In genomic region chr20:15507151-15507550, GRCh38 we compare ENCODE assay signal across 8 cellular contexts.
"Had no signal": no experiment of that assay in that cellular context is flagged by ENCODE, and none has a peak within 500 bp of the region (broad histone marks: within the 10 kb centered on the region; RNA-seq: fewer than 3 reads in every experiment).

No MANE protein-coding gene starts in this region.

- FAIRE-seq: HTR-8/SVneo, K562 had no signal

- DNase-seq: IMR-90, KBM-7, KG1 had no signal

- H3K9ac ChIP-seq: KMS-11 had no signal

- H3K4me2 ChIP-seq: KMS-11 had no signal

- H3K27me3 Mint-ChIP-seq: IgD-negative memory B cell had no signal

- H3K27ac ChIP-seq: HL-60, KMS-11 had no signal

- ATAC-seq: K562 had no signal

- H3K4me3 Mint-ChIP-seq: IgD-negative memory B cell had no signal

- H3K4me3 ChIP-seq: K562 had no signal

- H3K27ac Mint-ChIP-seq: IgD-negative memory B cell had no signal
